In genomic region chr7:81245353-81245752, GRCh38 we compare ENCODE assay signal across 30 cellular contexts.
"Had no signal": no experiment of that assay in that cellular context is flagged by ENCODE, and none has a peak within 500 bp of the region (broad histone marks: within the 10 kb centered on the region; RNA-seq: fewer than 3 reads in every experiment).

No MANE protein-coding gene starts in this region.

- H3K4me1 ChIP-seq: colonic mucosa, foreskin keratinocyte, gastroesophageal sphincter, heart left ventricle, parathyroid adenoma, right lobe of liver, suprapubic skin, transverse colon, upper lobe of right lung, uterus had no signal

- DNase-seq: colonic mucosa; effector CD8-positive, alpha-beta T cell; endodermal cell; foreskin keratinocyte; heart left ventricle; kidney; natural killer cell; right lobe of liver; small intestine; stimulated activated CD4-positive, alpha-beta T cell treated with anti-CD3 and anti-CD28 coated beads, Interleukin-12 subunit alpha, Interleukin-12 subunit beta, amount 100 ng/mL, for 4 hours; stimulated activated CD4-positive, alpha-beta T cell treated with anti-CD3 and anti-CD28 coated beads, Interleukin-1b, Interleukin-23, amount 100 ng/mL, for 48 hours; stimulated activated CD4-positive, alpha-beta T cell treated with anti-CD3 and anti-CD28 coated beads, Interleukin-4, amount 100 ng/mL, for 1 hour; stimulated activated CD8-positive, alpha-beta memory T cell treated with anti-CD3 and anti-CD28 coated beads, Interleukin-4, amount 100 ng/mL, for 48 hours; stimulated activated naive CD4-positive, alpha-beta T cell; stimulated activated naive CD8-positive, alpha-beta T cell treated with anti-CD3 and anti-CD28 coated beads, Interleukin-15, amount 100 ng/mL, for 72 hours; transverse colon; upper lobe of right lung; uterus had no signal

- H3K9me3 ChIP-seq: colonic mucosa, gastroesophageal sphincter, neutrophil, right lobe of liver, suprapubic skin, transverse colon, upper lobe of right lung, uterus had no signal

- H3K27me3 Mint-ChIP-seq: dendritic cell treated with granulocyte-macrophage colony-stimulating factor and Interleukin-4, amounts not matched to agents 40 ng/mL and 50 ng/mL, for 4 days; memory B cell; progenitor cell of endocrine pancreas; stimulated activated naive CD8-positive, alpha-beta T cell treated with anti-CD3 and anti-CD28 coated beads, Interleukin-15, amount 100 ng/mL, for 72 hours had no signal

- H3K4me3 ChIP-seq: colonic mucosa, gastroesophageal sphincter, heart left ventricle, hepatocyte, lung, right lobe of liver, suprapubic skin, transverse colon, upper lobe of right lung, uterus had no signal

- H3K4me1 Mint-ChIP-seq: endodermal cell; memory B cell; natural killer cell; stimulated activated naive CD8-positive, alpha-beta T cell treated with anti-CD3 and anti-CD28 coated beads, Interleukin-15, amount 100 ng/mL, for 72 hours had no signal

- H3K36me3 Mint-ChIP-seq: memory B cell, natural killer cell had no signal

- H3K4me2 ChIP-seq: hepatocyte had no signal

- H2AFZ ChIP-seq: hepatocyte, parathyroid adenoma had no signal

- H3K9ac ChIP-seq: parathyroid adenoma had no signal

- H3K79me2 ChIP-seq: hepatocyte, parathyroid adenoma had no signal

- H3K36me3 ChIP-seq: colonic mucosa, gastroesophageal sphincter, heart left ventricle, neutrophil, right lobe of liver, suprapubic skin, transverse colon, upper lobe of right lung, uterus had no signal

- H3K27ac Mint-ChIP-seq: dendritic cell treated with granulocyte-macrophage colony-stimulating factor and Interleukin-4, amounts not matched to agents 40 ng/mL and 50 ng/mL, for 4 days; endodermal cell; memory B cell; natural killer cell; progenitor cell of endocrine pancreas; stimulated activated naive CD8-positive, alpha-beta T cell treated with anti-CD3 and anti-CD28 coated beads, Interleukin-15, amount 100 ng/mL, for 72 hours had no signal

- ATAC-seq: esophagus mucosa; foreskin keratinocyte; gastroesophageal sphincter; heart left ventricle; left lobe of liver; natural killer cell; right lobe of liver; stimulated activated naive CD8-positive, alpha-beta T cell treated with anti-CD3 and anti-CD28 coated beads, Interleukin-15, amount 100 ng/mL, for 72 hours; upper lobe of right lung had no signal

- H3K27me3 ChIP-seq: colonic mucosa, foreskin keratinocyte, gastroesophageal sphincter, heart left ventricle, hepatocyte, neutrophil, right lobe of liver, suprapubic skin, transverse colon, upper lobe of right lung, uterus had no signal

- H3K9me3 Mint-ChIP-seq: dendritic cell treated with granulocyte-macrophage colony-stimulating factor and Interleukin-4, amounts not matched to agents 40 ng/mL and 50 ng/mL, for 4 days had no signal

- H3K4me3 Mint-ChIP-seq: dendritic cell treated with granulocyte-macrophage colony-stimulating factor and Interleukin-4, amounts not matched to agents 40 ng/mL and 50 ng/mL, for 4 days; endodermal cell; memory B cell; natural killer cell; stimulated activated naive CD8-positive, alpha-beta T cell treated with anti-CD3 and anti-CD28 coated beads, Interleukin-15, amount 100 ng/mL, for 72 hours had no signal

- H3K27ac ChIP-seq: colonic mucosa, epithelial cell of prostate, foreskin keratinocyte, gastroesophageal sphincter, heart left ventricle, hepatocyte, neutrophil, parathyroid adenoma, right lobe of liver, suprapubic skin, transverse colon, upper lobe of right lung, uterus had no signal
